25 cellular contexts compared by ENCODE assay signal in the genomic region with DNA sequence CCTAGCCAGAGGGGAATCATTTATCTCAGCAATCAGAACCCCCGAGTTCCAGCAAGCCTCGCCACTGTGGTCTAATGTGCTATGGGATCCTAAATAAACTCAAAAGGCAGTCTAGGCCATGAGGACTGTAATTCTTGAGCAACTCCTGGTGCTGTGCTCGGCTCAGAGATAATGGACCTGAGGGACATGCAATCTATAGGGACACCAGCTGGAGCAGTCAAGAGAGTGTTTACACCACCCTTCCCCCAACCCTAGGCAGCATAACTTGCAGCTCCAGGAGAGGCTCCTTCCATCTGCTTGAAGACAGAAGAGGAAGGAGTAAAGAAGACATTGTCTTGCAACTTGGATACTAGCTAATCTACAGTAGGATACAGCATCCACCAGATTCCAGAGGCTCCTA.
"Had no signal": no experiment of that assay in that cellular context is flagged by ENCODE, and none has a peak within 500 bp of the region (broad histone marks: within the 10 kb centered on the region; RNA-seq: fewer than 3 reads in every experiment).

No MANE protein-coding gene starts in this region.

- H3K27me3 Mint-ChIP-seq: activated CD4-positive, alpha-beta memory T cell treated with anti-CD3 and anti-CD28 coated beads, Interleukin-2, amount 10 ng/mL, durations not matched to agents 7 days and 5 days; activated CD4-positive, alpha-beta T cell treated with anti-CD3 and anti-CD28 coated beads for 36 hours; activated naive CD4-positive, alpha-beta T cell treated with anti-CD3 and anti-CD28 coated beads, Interleukin-2, amount 10 ng/mL, durations not matched to agents 7 days and 5 days; activated naive CD8-positive, alpha-beta T cell treated with anti-CD3 and anti-CD28 coated beads for 36 hours; activated T-helper 17 cell treated with anti-CD3 and anti-CD28 coated beads, Interleukin-2, amount 50 U/mL, for 72 hours; T-cell had no signal

- H3K4me1 Mint-ChIP-seq: activated CD4-positive, alpha-beta memory T cell treated with anti-CD3 and anti-CD28 coated beads, Interleukin-2, amount 10 ng/mL, durations not matched to agents 7 days and 5 days; activated CD4-positive, alpha-beta T cell treated with anti-CD3 and anti-CD28 coated beads for 36 hours; activated naive CD4-positive, alpha-beta T cell treated with anti-CD3 and anti-CD28 coated beads, Interleukin-2, amount 10 ng/mL, durations not matched to agents 7 days and 5 days; activated naive CD8-positive, alpha-beta T cell treated with anti-CD3 and anti-CD28 coated beads for 36 hours; activated T-helper 17 cell treated with anti-CD3 and anti-CD28 coated beads, Interleukin-2, amount 50 U/mL, for 72 hours; T-cell had no signal

- DNase-seq: activated CD4-positive, alpha-beta memory T cell treated with anti-CD3 and anti-CD28 coated beads, Interleukin-2, amount 10 ng/mL, durations not matched to agents 7 days and 5 days; activated CD4-positive, alpha-beta T cell treated with anti-CD3 and anti-CD28 coated beads for 36 hours; activated CD4-positive, alpha-beta T cell treated with anti-CD3 and anti-CD28 coated beads, Interleukin-2, amount 50 U/mL, for 1 hour; activated gamma-delta T cell treated with Interleukin-2 at 50 U/mL for 16 hours; activated naive CD4-positive, alpha-beta T cell treated with anti-CD3 and anti-CD28 coated beads, Interleukin-2, amount 10 ng/mL, durations not matched to agents 7 days and 5 days; activated naive CD8-positive, alpha-beta T cell treated with anti-CD3 and anti-CD28 coated beads for 36 hours; activated T-cell treated with anti-CD3 and anti-CD28 coated beads for 4 hours; activated T-cell treated with anti-CD3 and anti-CD28 coated beads, Interleukin-2, amount 50 U/mL, for 48 hours; NCI-H1092 treated with DMSO at 0.1 percent for 48 hours; NCI-H1417 treated with DMSO at 0.1 percent for 48 hours; NCI-H1694; NCI-H2029; NCI-H2107; NCI-H510A treated with DMSO at 0.1 percent for 48 hours; NCI-H774; NK-92 treated with Interleukin-12 subunit alpha and Interleukin-12 subunit beta, amount 100 ng/mL, for 24 hours; PC-9; SIG-M5; T-cell; T-helper 2 cell; T1000 had no signal

- H3K27ac Mint-ChIP-seq: activated CD4-positive, alpha-beta memory T cell treated with anti-CD3 and anti-CD28 coated beads, Interleukin-2, amount 10 ng/mL, durations not matched to agents 7 days and 5 days; activated CD4-positive, alpha-beta T cell treated with anti-CD3 and anti-CD28 coated beads for 36 hours; activated naive CD4-positive, alpha-beta T cell treated with anti-CD3 and anti-CD28 coated beads, Interleukin-2, amount 10 ng/mL, durations not matched to agents 7 days and 5 days; activated naive CD8-positive, alpha-beta T cell treated with anti-CD3 and anti-CD28 coated beads for 36 hours; activated T-helper 17 cell treated with anti-CD3 and anti-CD28 coated beads, Interleukin-2, amount 50 U/mL, for 72 hours; T-cell had no signal

- H3K36me3 Mint-ChIP-seq: activated naive CD4-positive, alpha-beta T cell treated with anti-CD3 and anti-CD28 coated beads, Interleukin-2, amount 10 ng/mL, durations not matched to agents 7 days and 5 days; activated naive CD8-positive, alpha-beta T cell treated with anti-CD3 and anti-CD28 coated beads for 36 hours; T-cell had no signal

- H3K9ac ChIP-seq: KMS-11 had no signal

- H3K27ac ChIP-seq: KMS-11, PC-9, SK-N-MC, VCaP had no signal

- H3K4me3 ChIP-seq: PC-9, SK-N-MC had no signal

- H3K4me2 ChIP-seq: KMS-11, PC-9 had no signal

- ATAC-seq: activated CD4-positive, alpha-beta T cell treated with anti-CD3 and anti-CD28 coated beads for 36 hours; activated T-helper 17 cell treated with anti-CD3 and anti-CD28 coated beads, Interleukin-2, amount 50 U/mL, for 72 hours; T-cell had no signal

- H3K4me3 Mint-ChIP-seq: activated CD4-positive, alpha-beta memory T cell treated with anti-CD3 and anti-CD28 coated beads, Interleukin-2, amount 10 ng/mL, durations not matched to agents 7 days and 5 days; activated CD4-positive, alpha-beta T cell treated with anti-CD3 and anti-CD28 coated beads for 36 hours; activated naive CD4-positive, alpha-beta T cell treated with anti-CD3 and anti-CD28 coated beads, Interleukin-2, amount 10 ng/mL, durations not matched to agents 7 days and 5 days; activated naive CD8-positive, alpha-beta T cell treated with anti-CD3 and anti-CD28 coated beads for 36 hours; activated T-helper 17 cell treated with anti-CD3 and anti-CD28 coated beads, Interleukin-2, amount 50 U/mL, for 72 hours; T-cell had no signal

- H2AFZ ChIP-seq: PC-9 had no signal
